In genomic region chr16:77500286-77500598, GRCh38 we compare ENCODE assay signal across 16 cellular contexts.
DNase-seq lines count a peak whose midpoint lies in the region; FAIRE-seq and TF ChIP-seq lines count a peak whose summit lies in the region.
"Had no signal": no experiment of that assay in that cellular context is flagged by ENCODE, and none has a peak within 500 bp of the region (broad histone marks: within the 10 kb centered on the region; RNA-seq: fewer than 3 reads in every experiment).

No MANE protein-coding gene starts in this region.

- H3K27ac ChIP-seq in H9 (ENCODE audit: insufficient read length, low read depth, low read length) (no peak overlapping the region), H1 (ENCODE audit: low read depth, low read length) (no peak overlapping the region), adrenal gland (no peak overlapping the region)
- H3K27ac ChIP-seq: BLaER1 treated with 17β-estradiol and CSF1 and Interleukin-3, amounts not matched to agents 10 nM and 100 nM had no signal

- no peaks in the 10 kb centered on the region for H3K27me3 ChIP-seq in H9 (ENCODE audit: insufficient read depth, low read length)
- H3K27me3 ChIP-seq in H1 (replicated peaks in 1 of 4; ENCODE audit: control insufficient read depth in 3 of 4, extremely low read depth in 1 of 4, insufficient read depth in 3 of 4, low read length in 3 of 4) = no peaks in the 10 kb centered on the region
- peaks cover 3% of the 10 kb centered on the region for H3K27me3 ChIP-seq in adrenal gland
- H3K27me3 ChIP-seq: BLaER1 treated with 17β-estradiol and CSF1 and Interleukin-3, amounts not matched to agents 10 nM and 100 nM had no signal

- POLR2A ChIA-PET in H1 (lab: Charles Lee; ENCODE audit: partially characterized antibody) = no interaction called here

- H3K23ac ChIP-seq in H9 (ENCODE audit: insufficient read length, low read depth, low read length) (no peak overlapping the region), H1 (ENCODE audit: insufficient read length) (no peak overlapping the region)

- DNase-seq in H9 (peak; percentile 41), H1 (ENCODE audit: low read depth in 1 of 2, low spot score in 2 of 2) (no peak), iPS-NIHi11 (ENCODE audit: low spot score) (peak; percentile 42), adrenal gland (no peak), NCI-H524 (lab: John Stamatoyannopoulos, UW) (no peak), hepatic stellate cell (ENCODE audit: low spot score) (no peak), NCI-H1048 (lab: John Stamatoyannopoulos, UW) (no peak)
- DNase-seq: Calu3; CD8-positive, alpha-beta T cell; DMS79 treated with DMSO at 0.1 percent for 48 hours; GF-D8; HFFc6; IMR-90 had no signal

- H3K18ac ChIP-seq in H9 (ENCODE audit: insufficient read length, low read depth, low read length) (no peak overlapping the region), H1 (ENCODE audit: extremely low read depth, low read length) (no peak overlapping the region)

- H3K79me2 ChIP-seq in H9 (ENCODE audit: insufficient read depth, low read length) (no peaks in the 10 kb centered on the region), H1 (ENCODE audit: control insufficient read depth in 1 of 2, insufficient read depth in 2 of 2, low read length in 2 of 2) (no peaks in the 10 kb centered on the region)

- no peak overlapping the region for H2BK120ac ChIP-seq in H9 (ENCODE audit: low read depth, low read length, poor library complexity, severe bottlenecking)
- no peak overlapping the region for H2BK120ac ChIP-seq in H1 (replicated peaks; ENCODE audit: low read depth, low read length)

- no peaks in the 10 kb centered on the region for H3K36me3 Mint-ChIP-seq in H9 (ENCODE audit: insufficient read depth in 1 of 3, low read depth in 3 of 3)
- H3K36me3 Mint-ChIP-seq: CD8-positive, alpha-beta T cell had no signal

- intact Hi-C loops in adrenal gland (cut with DNase I) = no loop called here

- no peak overlapping the region for H3K56ac ChIP-seq in H9 (ENCODE audit: insufficient read length, low read depth, low read length)
- H3K56ac ChIP-seq in H1 (replicated peaks; ENCODE audit: insufficient read length, low read depth, low read length) = no peak overlapping the region

- H4K91ac ChIP-seq in H9 (ENCODE audit: insufficient read length, low read depth, low read length) (no peak overlapping the region), H1 (replicated peaks; ENCODE audit: insufficient read length, low read length) (no peak overlapping the region)

- H3K4me1 ChIP-seq in H9 (ENCODE audit: insufficient read depth, low read length) = peaks cover 8% of the 10 kb centered on the region; the same call in 1 of the 2 replicates
- H3K4me1 ChIP-seq in H1 (replicated peaks in 1 of 4; ENCODE audit: control insufficient read depth in 3 of 4, insufficient read depth in 4 of 4, low read length in 3 of 4) = peaks cover 0 to 13% (median 1%) of the 10 kb centered on the region in 4 experiments; a peak in 2 of 7 replicates
- H3K4me1 ChIP-seq in adrenal gland (replicated peaks in 1 of 2) = no peaks in the 10 kb centered on the region
- H3K4me1 ChIP-seq: BLaER1 treated with 17β-estradiol and CSF1 and Interleukin-3, amounts not matched to agents 10 nM and 100 nM had no signal

- H4K5ac ChIP-seq in H9 (ENCODE audit: insufficient read length, low read depth, low read length) (no peak overlapping the region), H1 (ENCODE audit: insufficient read length, low read depth, low read length) (no peak overlapping the region)

- H2BK15ac ChIP-seq in H9 (ENCODE audit: low read depth, low read length) (no peak overlapping the region), H1 (ENCODE audit: low read length) (no peak overlapping the region)

- no peak overlapping the region; a peak in 1 of 5 replicates for H3K4me3 Mint-ChIP-seq in H9
- H3K4me3 Mint-ChIP-seq: B cell; CD8-positive, alpha-beta T cell; HFFc6 had no signal

- H4K20me1 ChIP-seq in H9 (ENCODE audit: control insufficient read depth, insufficient read depth, insufficient read length) (no peaks in the 10 kb centered on the region), H1 (replicated peaks in 1 of 2; ENCODE audit: control insufficient read depth in 1 of 2, insufficient read depth in 2 of 2, low read length in 2 of 2) (no peaks in the 10 kb centered on the region)
- H4K20me1 ChIP-seq: BLaER1 treated with 17β-estradiol and CSF1 and Interleukin-3, amounts not matched to agents 10 nM and 100 nM had no signal

- peak; percentile 13 for FAIRE-seq in H1 (lab: Jason Lieb, UNC)
- FAIRE-seq: HTR-8/SVneo had no signal

- H3K4me2 ChIP-seq in H9 (ENCODE audit: insufficient read depth, insufficient read length, low read length) (no peak overlapping the region), H1 (ENCODE audit: insufficient read depth in 1 of 2, low read depth in 2 of 2, low read length in 2 of 2) (peak overlapping the region; percentile 6 to 31; a peak in 1 of 4 replicates)
- H3K4me2 ChIP-seq: BLaER1 treated with 17β-estradiol and CSF1 and Interleukin-3, amounts not matched to agents 10 nM and 100 nM had no signal

- H2BK12ac ChIP-seq in H9 (ENCODE audit: insufficient read length, low read depth, low read length) = no peak overlapping the region
- H2BK12ac ChIP-seq in H1 (ENCODE audit: low read depth, low read length) = peak overlapping the region; percentile 65; the same call in 1 of the 2 replicates

- peaks cover 4% of the 10 kb centered on the region for H3K27me3 Mint-ChIP-seq in H9 (ENCODE audit: low read depth)

- no peak overlapping the region for H3K27ac Mint-ChIP-seq in H9
- H3K27ac Mint-ChIP-seq: B cell; CD8-positive, alpha-beta T cell; HFFc6 had no signal

- H3K9me3 ChIP-seq in H9 (ENCODE audit: control insufficient read depth, low read depth, low read length) = no peaks in the 10 kb centered on the region
- H3K9me3 ChIP-seq in H1 (ENCODE audit: insufficient read depth in 2 of 2, low read depth in 1 of 2, low read length in 1 of 2) = no peaks in the 10 kb centered on the region
- no peaks in the 10 kb centered on the region for H3K9me3 ChIP-seq in adrenal gland (replicated peaks in 1 of 3)

- TF ChIP-seq RAD21 in H1 (IDR thresholded peaks at IDR 0.05 in 1 of 2, conservative IDR thresholded peaks at IDR 0.05 in 1 of 2; ENCODE audit: low read depth in 2 of 2, low read length in 2 of 2) = no peak

- no peak overlapping the region for H2BK5ac ChIP-seq in H9 (ENCODE audit: insufficient read length, low read length)
- no peak overlapping the region for H2BK5ac ChIP-seq in H1 (ENCODE audit: low read depth, low read length)

- no peak overlapping the region for H3K14ac ChIP-seq in H9 (ENCODE audit: insufficient read depth, low read length)
- H3K14ac ChIP-seq in H1 (ENCODE audit: insufficient read length) = no peak overlapping the region

- TF ChIP-seq POLR2A in H1 (IDR thresholded peaks at IDR 0.05; ENCODE audit: control extremely low read depth in 1 of 2, low read depth in 2 of 2, low read length in 2 of 2) = no peak
- TF ChIP-seq POLR2A in adrenal gland (IDR thresholded peaks at IDR 0.05) = no peak

- H3K79me1 ChIP-seq in H9 (ENCODE audit: insufficient read depth, low read depth, low read length, poor library complexity, severe bottlenecking) (no peaks in the 10 kb centered on the region), H1 (ENCODE audit: low read depth, low read length) (no peaks in the 10 kb centered on the region)

- H3K23me2 ChIP-seq in H9 (ENCODE audit: insufficient read length, low read depth, low read length, poor library complexity, severe bottlenecking) = no peaks in the 10 kb centered on the region
- no peaks in the 10 kb centered on the region for H3K23me2 ChIP-seq in H1 (ENCODE audit: low read depth, low read length)

- peaks cover 38% of the 10 kb centered on the region in 2 experiments for H3K4me1 Mint-ChIP-seq in H9
- H3K4me1 Mint-ChIP-seq: B cell had no signal

- H3K4ac ChIP-seq in H9 (ENCODE audit: low read depth, low read length) = no peak overlapping the region
- H3K4ac ChIP-seq in H1 (replicated peaks; ENCODE audit: insufficient read length, low read depth, low read length) = no peak overlapping the region

- no peak for TF ChIP-seq EP300 in H1 (IDR thresholded peaks at IDR 0.05; ENCODE audit: borderline replicate concordance in 1 of 2, low read depth in 2 of 2, low read length in 2 of 2)

- no peaks in the 10 kb centered on the region; a peak in 1 of 5 replicates for H3K9me3 Mint-ChIP-seq in H9
- H3K9me3 Mint-ChIP-seq: CD8-positive, alpha-beta T cell had no signal

- H2BK20ac ChIP-seq in H9 (ENCODE audit: low read depth, low read length, poor library complexity, severe bottlenecking) (no peak overlapping the region), H1 (ENCODE audit: low read length) (no peak overlapping the region)

- no CpG with 5 or more reads among the region's 1 CpG for WGBS in H9 (ENCODE audit: extremely low coverage, insufficient read length, low lambda C conversion rate)
- whole genome bisulfite sequencing in H1 (ENCODE audit: extremely low coverage in 1 of 2, insufficient coverage in 1 of 2, insufficient read length in 1 of 2, insufficient replicate concordance in 2 of 2, low coverage in 1 of 2, low lambda C conversion rate in 2 of 2, missing lambda C conversion rate in 1 of 2), 2 experiments = 67% methylated on average over 1 of the region's 1 CpG; no CpG with 5 or more reads in 1 of the 2 experiments
- WGBS in adrenal gland, 4 donors = 79 to 96% (median 90%) methylated on average over 1 of the region's 1 CpG

- H3T11ph ChIP-seq in H9 (ENCODE audit: low read length) = no peak overlapping the region

- CTCF ChIA-PET in H1 (lab: Charles Lee; ENCODE audit: partially characterized antibody) = interaction anchor here (0.8 to 2.6 kb wide), 3 partner anchors 12 to 936 kb away, joined by 3 to 11 read pairs (median 4); no protein-coding TSS in a partner anchor

- no peaks in the 10 kb centered on the region for H3K36me3 ChIP-seq in H1 (ENCODE audit: control insufficient read depth in 2 of 4, insufficient read depth in 4 of 4, low read length in 3 of 4)
- H3K36me3 ChIP-seq in adrenal gland (replicated peaks in 1 of 2) = no peaks in the 10 kb centered on the region
- H3K36me3 ChIP-seq: BLaER1 treated with 17β-estradiol and CSF1 and Interleukin-3, amounts not matched to agents 10 nM and 100 nM had no signal

- no peak overlapping the region for H2AFZ ChIP-seq in H9 (ENCODE audit: low read length)
- no peak overlapping the region for H2AFZ ChIP-seq in H1 (ENCODE audit: low read length)

- H3K4me3 ChIP-seq in H1 (ENCODE audit: extremely low read depth in 1 of 4, insufficient read depth in 2 of 4, low read depth in 3 of 4, low read length in 4 of 4) (no peak overlapping the region), adrenal gland (no peak overlapping the region)
- H3K4me3 ChIP-seq: BLaER1 treated with 17β-estradiol and CSF1 and Interleukin-3, amounts not matched to agents 10 nM and 100 nM had no signal

- H4K8ac ChIP-seq in H9 (replicated peaks; ENCODE audit: insufficient read length, low read depth, low read length) = no peak overlapping the region
- no peak overlapping the region for H4K8ac ChIP-seq in H1 (ENCODE audit: extremely low read depth, insufficient read depth, low read length)

- H2AK5ac ChIP-seq in H9 (ENCODE audit: insufficient read length, low read length) (no peak overlapping the region), H1 (ENCODE audit: low read depth, low read length) (peak overlapping the region; percentile 46; the same call in 1 of the 2 replicates)

- TF ChIP-seq CTCF in H9 (conservative IDR thresholded peaks at IDR 0.05) (no peak), H1 (IDR thresholded peaks at IDR 0.05; ENCODE audit: control extremely low read depth in 1 of 3, insufficient read depth in 1 of 3, low read depth in 1 of 3, low read length in 3 of 3) (no peak), adrenal gland (IDR thresholded peaks at IDR 0.05) (no peak)

- H3K9ac ChIP-seq in H9 (ENCODE audit: extremely low read depth, insufficient read length, low read length) = no peak overlapping the region
- no peak overlapping the region for H3K9ac ChIP-seq in H1 (replicated peaks in 1 of 4; ENCODE audit: extremely low read depth in 1 of 4, low read depth in 3 of 4, low read length in 3 of 4)
- H3K9ac ChIP-seq: BLaER1 treated with 17β-estradiol and CSF1 and Interleukin-3, amounts not matched to agents 10 nM and 100 nM had no signal

Comparison
In these comparisons a context has a peak if more than half of its experiments do, and no peak if none do; other contexts are left out.
1. DNase-seq: peak in H9 (single experiment) and iPS-NIHi11 (single experiment); none in H1 (0 of 2), adrenal gland (0 of 7), NCI-H524 (0 of 2), hepatic stellate cell (single experiment) and NCI-H1048 (single experiment).